In the genomic region with DNA sequence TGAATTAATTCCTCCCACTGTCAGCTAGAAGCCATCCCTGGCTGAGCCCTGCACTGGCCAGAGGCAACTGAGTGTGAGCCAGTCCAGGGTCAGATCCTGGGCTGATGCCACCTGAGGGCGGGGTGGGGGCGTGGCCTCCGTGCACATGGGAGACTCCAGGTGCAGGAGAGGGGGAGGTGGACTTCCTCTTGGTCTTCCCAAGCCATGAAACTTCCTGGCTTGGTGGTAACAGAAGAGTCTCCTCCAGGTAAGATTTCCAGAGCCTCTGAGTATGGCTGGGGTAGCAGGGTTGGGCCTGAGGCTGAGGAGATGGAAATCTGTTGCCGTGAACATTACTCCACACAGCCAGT, we compare ENCODE assay signal across 10 cellular contexts. TPM values are rescaled to one million over a fixed set of nuclear protein-coding genes. Genes with fewer than 3 reads are reported as not detected.
DNase-seq lines count a peak whose midpoint lies in the region; ATAC-seq and TF ChIP-seq lines count a peak whose summit lies in the region.
"Had no signal": no experiment of that assay in that cellular context is flagged by ENCODE, and none has a peak within 500 bp of the region (broad histone marks: within the 10 kb centered on the region; RNA-seq: fewer than 3 reads in every experiment).

No MANE protein-coding gene starts in this region.

- H3K4me3 ChIP-seq in RWPE2 (ENCODE audit: severe bottlenecking): peak overlapping the region; percentile 13
- no peak overlapping the region for H3K4me3 ChIP-seq in tibial artery
- no peak overlapping the region for H3K4me3 ChIP-seq in naive thymus-derived CD4-positive, alpha-beta T cell (ENCODE audit: low read length)

- H3K4me3 Mint-ChIP-seq in naive thymus-derived CD4-positive, alpha-beta T cell: peak overlapping the region in 2 of 10 donors; percentile 48 to 62

- POLR2A ChIA-PET in naive thymus-derived CD4-positive, alpha-beta T cell (lab: Charles Lee): no interaction called here

- H3K27me3 ChIP-seq in RWPE2 (ENCODE audit: insufficient read depth, poor library complexity, severe bottlenecking): no peaks in the 10 kb centered on the region
- H3K27me3 ChIP-seq in tibial artery: no peaks in the 10 kb centered on the region
- no peaks in the 10 kb centered on the region for H3K27me3 ChIP-seq in naive thymus-derived CD4-positive, alpha-beta T cell (ENCODE audit: control insufficient read depth in 2 of 2, insufficient read depth in 2 of 2, low read length in 2 of 2)

- TF ChIP-seq CTCF in RWPE2 (IDR thresholded peaks at IDR 0.05; ENCODE audit: poor library complexity, severe bottlenecking) (no peak), tibial artery (IDR thresholded peaks at IDR 0.05) (no peak)

- CTCF ChIA-PET in naive thymus-derived CD4-positive, alpha-beta T cell (lab: Charles Lee): interaction anchor here (1.7 kb wide), 1 partner anchor 19 kb away, joined by 5 read pairs; no protein-coding TSS in a partner anchor

- ATAC-seq in RWPE2 (ENCODE audit: low read depth) (peak; percentile 86), HG03135 (IDR thresholded peaks at IDR 0.05; ENCODE audit: unreplicated experiment) (no peak), GM19463 (IDR thresholded peaks at IDR 0.05; ENCODE audit: unreplicated experiment) (no peak)
- no peak for ATAC-seq in naive thymus-derived CD4-positive, alpha-beta T cell

- H3K27ac Mint-ChIP-seq in naive thymus-derived CD4-positive, alpha-beta T cell: peak overlapping the region in 2 of 9 donors; percentile 25 to 47

- DNase-seq in NCI-H2081 (lab: John Stamatoyannopoulos, UW) (peak; percentile 41 to 73), NCI-H2081 treated with DMSO at 0.1 percent for 48 hours (lab: John Stamatoyannopoulos, UW) (no peak), RWPE2 (ENCODE audit: low spot score) (no peak), iPS-NIHi7 (ENCODE audit: extremely low spot score) (peak; percentile 77), tibial artery (no peak)
- no peak for DNase-seq in naive thymus-derived CD4-positive, alpha-beta T cell
- DNase-seq: activated CD4-positive, alpha-beta T cell treated with anti-CD3 and anti-CD28 coated beads for 4 hours; amniotic stem cell had no signal

- H3K36me3 Mint-ChIP-seq in naive thymus-derived CD4-positive, alpha-beta T cell: no peaks in the 10 kb centered on the region

- H3K4me1 ChIP-seq in RWPE2 (ENCODE audit: insufficient read depth, poor library complexity, severe bottlenecking) (peaks cover 12% of the 10 kb centered on the region), tibial artery (peaks cover 5 to 48% (median 40%) of the 10 kb centered on the region in 4 donors)
- H3K4me1 ChIP-seq in naive thymus-derived CD4-positive, alpha-beta T cell (ENCODE audit: control insufficient read depth in 2 of 2, insufficient read depth in 2 of 2, low read length in 2 of 2): peaks cover 0 to 11% of the 10 kb centered on the region in 2 donors

- H3K9me3 ChIP-seq in RWPE2 (ENCODE audit: severe bottlenecking) (no peaks in the 10 kb centered on the region), tibial artery (no peaks in the 10 kb centered on the region)
- H3K9me3 ChIP-seq in naive thymus-derived CD4-positive, alpha-beta T cell (ENCODE audit: control insufficient read depth in 2 of 3, low read length in 3 of 3): no peaks in the 10 kb centered on the region

- H3K27ac ChIP-seq in RWPE2 (ENCODE audit: poor library complexity, severe bottlenecking) (peak overlapping the region; percentile 57), tibial artery (peak overlapping the region; percentile 1 to 16)
- H3K27ac ChIP-seq in naive thymus-derived CD4-positive, alpha-beta T cell (ENCODE audit: low read depth, low read length): no peak overlapping the region

- peaks cover 9 to 17% (median 14%) of the 10 kb centered on the region in 7 donors for H3K4me1 Mint-ChIP-seq in naive thymus-derived CD4-positive, alpha-beta T cell

- intact Hi-C loops in tibial artery (cut with DNase I; ENCODE audit: low total_unique reads): no loop called here
- intact Hi-C loops in naive thymus-derived CD4-positive, alpha-beta T cell (cut with micrococcal nuclease): no loop called here

- no peaks in the 10 kb centered on the region for H3K9me3 Mint-ChIP-seq in naive thymus-derived CD4-positive, alpha-beta T cell

- H3K36me3 ChIP-seq in RWPE2 (ENCODE audit: low read depth): no peaks in the 10 kb centered on the region
- no peaks in the 10 kb centered on the region for H3K36me3 ChIP-seq in tibial artery
- H3K36me3 ChIP-seq in naive thymus-derived CD4-positive, alpha-beta T cell (ENCODE audit: control insufficient read depth in 2 of 3, insufficient read depth in 3 of 3, low read length in 3 of 3): no peaks in the 10 kb centered on the region

- peaks cover 0 to 13% (median 0%) of the 10 kb centered on the region in 5 donors for H3K27me3 Mint-ChIP-seq in naive thymus-derived CD4-positive, alpha-beta T cell

RNA-seq across cellular contexts. Expression of a gene that starts 0.5 kb away (rescaled TPM):
- not detected for total RNA-seq in naive thymus-derived CD4-positive, alpha-beta T cell
- polyA plus RNA-seq in naive thymus-derived CD4-positive, alpha-beta T cell: not detected

RNA-seq across cellular contexts. Expression of a gene that starts 24.6 kb away (rescaled TPM):
- total RNA-seq in naive thymus-derived CD4-positive, alpha-beta T cell: not detected
- polyA plus RNA-seq in naive thymus-derived CD4-positive, alpha-beta T cell: not detected

RNA-seq across cellular contexts. Expression of a gene that starts 36.4 kb away (rescaled TPM):
- 100 to 1,000 TPM in 4 of 5 experiments, 10 to 100 TPM in 1; 96.3 to 257 (median 114) TPM for total RNA-seq in naive thymus-derived CD4-positive, alpha-beta T cell
- polyA plus RNA-seq in naive thymus-derived CD4-positive, alpha-beta T cell: 10 to 100 TPM; 82.2 to 94.0 TPM

Comparison
In these comparisons a context has a peak if more than half of its experiments do, and no peak if none do; other contexts are left out.
1. DNase-seq: peak in NCI-H2081 (2 of 2) and iPS-NIHi7 (single experiment); none in NCI-H2081 treated with DMSO at 0.1 percent for 48 hours (single experiment), RWPE2 (single experiment), tibial artery (0 of 2) and naive thymus-derived CD4-positive, alpha-beta T cell (0 of 9).